16 cellular contexts compared by ENCODE assay signal in genomic region chr15:57224664-57225063, GRCh38.
DNase-seq lines count a peak whose midpoint lies in the region; TF ChIP-seq lines count a peak whose summit lies in the region.
"Had no signal": no experiment of that assay in that cellular context is flagged by ENCODE, and none has a peak within 500 bp of the region (broad histone marks: within the 10 kb centered on the region; RNA-seq: fewer than 3 reads in every experiment).

No MANE protein-coding gene starts in this region.

- H2AFZ ChIP-seq in neural progenitor cell (replicated peaks), result no peak overlapping the region

- H3K36me3 ChIP-seq in neural progenitor cell, result no peaks in the 10 kb centered on the region
- no peaks in the 10 kb centered on the region for H3K36me3 ChIP-seq in ovary

- H3K27ac Mint-ChIP-seq in brain (peak overlapping the region in 3 of 5 experiments; percentile 17 to 90 (median 39)), neural progenitor cell (no peak overlapping the region)
- H3K27ac Mint-ChIP-seq in activated naive CD4-positive, alpha-beta T cell treated with anti-CD3 and anti-CD28 coated beads, Interleukin-2, amount 10 ng/mL, durations not matched to agents 7 days and 5 days, result no peak overlapping the region
- H3K27ac Mint-ChIP-seq: activated T-helper 17 cell treated with anti-CD3 and anti-CD28 coated beads, Interleukin-2, amount 50 U/mL, for 72 hours; CD8-positive, alpha-beta memory T cell; endodermal cell; natural killer cell treated with Interleukin-12 subunit alpha and Interleukin-12 subunit beta and Interleukin-15 and Interleukin-18, amount 100 ng/mL, for 72 hours had no signal

- DNase-seq in GM03348 (ENCODE audit: low spot score) (peak; percentile 36), M059J (ENCODE audit: low read depth) (peak; percentile 83), neural progenitor cell (ENCODE audit: low spot score) (no peak), NCI-H345 (lab: John Stamatoyannopoulos, UW) (no peak), ovary (no peak)
- no peak for DNase-seq in activated naive CD4-positive, alpha-beta T cell treated with anti-CD3 and anti-CD28 coated beads, Interleukin-2, amount 10 ng/mL, durations not matched to agents 7 days and 5 days
- DNase-seq in activated CD4-positive, alpha-beta T cell treated with anti-CD3 and anti-CD28 coated beads for 1 hour, result no peak
- DNase-seq: activated CD4-positive, alpha-beta T cell treated with anti-CD3 and anti-CD28 coated beads, Interleukin-2, amount 50 U/mL, for 4 hours; body of pancreas; CD8-positive, alpha-beta memory T cell; endodermal cell; GF-D8; NCI-H2081 had no signal

- CTCF ChIA-PET in activated naive CD4-positive, alpha-beta T cell treated with anti-CD3 and anti-CD28 coated beads, Interleukin-2, amount 10 ng/mL, durations not matched to agents 7 days and 5 days (lab: Charles Lee), result no interaction called here

- H3K4me1 ChIP-seq in neural progenitor cell (peaks cover 30% of the 10 kb centered on the region), ovary (ENCODE audit: insufficient read depth) (peaks cover 3% of the 10 kb centered on the region)

- H3K9me3 Mint-ChIP-seq in brain (no peaks in the 10 kb centered on the region), neural progenitor cell (no peaks in the 10 kb centered on the region)
- no peaks in the 10 kb centered on the region for H3K9me3 Mint-ChIP-seq in activated naive CD4-positive, alpha-beta T cell treated with anti-CD3 and anti-CD28 coated beads, Interleukin-2, amount 10 ng/mL, durations not matched to agents 7 days and 5 days
- H3K9me3 Mint-ChIP-seq: activated T-helper 17 cell treated with anti-CD3 and anti-CD28 coated beads, Interleukin-2, amount 50 U/mL, for 72 hours; CD8-positive, alpha-beta memory T cell; endodermal cell; natural killer cell treated with Interleukin-12 subunit alpha and Interleukin-12 subunit beta and Interleukin-15 and Interleukin-18, amount 100 ng/mL, for 72 hours had no signal

- H3K27me3 Mint-ChIP-seq in brain, result no peaks in the 10 kb centered on the region
- H3K27me3 Mint-ChIP-seq in neural progenitor cell (ENCODE audit: insufficient read depth, low read depth), result no peaks in the 10 kb centered on the region
- H3K27me3 Mint-ChIP-seq in activated naive CD4-positive, alpha-beta T cell treated with anti-CD3 and anti-CD28 coated beads, Interleukin-2, amount 10 ng/mL, durations not matched to agents 7 days and 5 days, result no peaks in the 10 kb centered on the region
- H3K27me3 Mint-ChIP-seq: activated T-helper 17 cell treated with anti-CD3 and anti-CD28 coated beads, Interleukin-2, amount 50 U/mL, for 72 hours; CD8-positive, alpha-beta memory T cell; natural killer cell treated with Interleukin-12 subunit alpha and Interleukin-12 subunit beta and Interleukin-15 and Interleukin-18, amount 100 ng/mL, for 72 hours had no signal

- H3K4me2 ChIP-seq in neural progenitor cell, result no peak overlapping the region

- H3K9me3 ChIP-seq in neural progenitor cell (ENCODE audit: low read depth) (no peaks in the 10 kb centered on the region), ovary (no peaks in the 10 kb centered on the region)
- H3K9me3 ChIP-seq: body of pancreas had no signal

- no peak overlapping the region for H3K4me3 ChIP-seq in neural progenitor cell
- no peak overlapping the region for H3K4me3 ChIP-seq in ovary
- H3K4me3 ChIP-seq: body of pancreas had no signal

- H3K79me2 ChIP-seq in neural progenitor cell (ENCODE audit: low read depth), result peaks cover 86% of the 10 kb centered on the region

- H3K4me3 Mint-ChIP-seq in brain (peak overlapping the region; percentile 48 to 85 (median 83)), neural progenitor cell (peak overlapping the region; percentile 8)
- H3K4me3 Mint-ChIP-seq in activated naive CD4-positive, alpha-beta T cell treated with anti-CD3 and anti-CD28 coated beads, Interleukin-2, amount 10 ng/mL, durations not matched to agents 7 days and 5 days, result no peak overlapping the region
- H3K4me3 Mint-ChIP-seq: activated T-helper 17 cell treated with anti-CD3 and anti-CD28 coated beads, Interleukin-2, amount 50 U/mL, for 72 hours; CD8-positive, alpha-beta memory T cell; endodermal cell; natural killer cell treated with Interleukin-12 subunit alpha and Interleukin-12 subunit beta and Interleukin-15 and Interleukin-18, amount 100 ng/mL, for 72 hours had no signal

- H3K27ac ChIP-seq in neural progenitor cell (peak overlapping the region; percentile 2), ovary (no peak overlapping the region)
- H3K27ac ChIP-seq: body of pancreas had no signal

- H3K9ac ChIP-seq in neural progenitor cell, result no peak overlapping the region

- peaks cover 87% of the 10 kb centered on the region for H3K4me1 Mint-ChIP-seq in brain
- peaks cover 62% of the 10 kb centered on the region for H3K4me1 Mint-ChIP-seq in neural progenitor cell
- H3K4me1 Mint-ChIP-seq in activated naive CD4-positive, alpha-beta T cell treated with anti-CD3 and anti-CD28 coated beads, Interleukin-2, amount 10 ng/mL, durations not matched to agents 7 days and 5 days, result no peaks in the 10 kb centered on the region
- H3K4me1 Mint-ChIP-seq: endodermal cell had no signal

- TF ChIP-seq EP300 in ovary (IDR thresholded peaks at IDR 0.05), result no peak

- 14 to 20% (median 18%) methylated on average over 2 of the region's 2 CpGs for WGBS in ovary, 3 donors

- intact Hi-C loops in ovary (cut with DNase I), result no loop called here

- TF ChIP-seq CTCF in brain (conservative IDR thresholded peaks at IDR 0.05) (no peak), neural progenitor cell (IDR thresholded peaks at IDR 0.05) (no peak), ovary (IDR thresholded peaks at IDR 0.05) (no peak)

- H3K27me3 ChIP-seq in neural progenitor cell (no peaks in the 10 kb centered on the region), ovary (no peaks in the 10 kb centered on the region)
- H3K27me3 ChIP-seq: body of pancreas had no signal

- H3K36me3 Mint-ChIP-seq in brain (no peaks in the 10 kb centered on the region), neural progenitor cell (no peaks in the 10 kb centered on the region)
- H3K36me3 Mint-ChIP-seq in activated naive CD4-positive, alpha-beta T cell treated with anti-CD3 and anti-CD28 coated beads, Interleukin-2, amount 10 ng/mL, durations not matched to agents 7 days and 5 days, result no peaks in the 10 kb centered on the region
- H3K36me3 Mint-ChIP-seq: CD8-positive, alpha-beta memory T cell; natural killer cell treated with Interleukin-12 subunit alpha and Interleukin-12 subunit beta and Interleukin-15 and Interleukin-18, amount 100 ng/mL, for 72 hours had no signal

- peaks cover 29% of the 10 kb centered on the region for H4K20me1 ChIP-seq in neural progenitor cell (ENCODE audit: low read depth)

- no peak for TF ChIP-seq POLR2A in ovary (IDR thresholded peaks at IDR 0.05)

- peaks cover 10% of the 10 kb centered on the region for H3F3A ChIP-seq in neural progenitor cell (ENCODE audit: low read depth)

Comparison
In these comparisons a context has a peak if more than half of its experiments do, and no peak if none do; other contexts are left out.
1. DNase-seq: peak in GM03348 (single experiment) and M059J (single experiment); none in neural progenitor cell (single experiment), activated naive CD4-positive, alpha-beta T cell treated with anti-CD3 and anti-CD28 coated beads, Interleukin-2, amount 10 ng/mL, durations not matched to agents 7 days and 5 days (single experiment), activated CD4-positive, alpha-beta T cell treated with anti-CD3 and anti-CD28 coated beads for 1 hour (single experiment), NCI-H345 (single experiment) and ovary (0 of 5).
2. H3K27ac Mint-ChIP-seq: peak in brain (3 of 5); none in neural progenitor cell (single experiment) and activated naive CD4-positive, alpha-beta T cell treated with anti-CD3 and anti-CD28 coated beads, Interleukin-2, amount 10 ng/mL, durations not matched to agents 7 days and 5 days (single experiment).